1 cellular context compared by ENCODE assay signal in the genomic region with DNA sequence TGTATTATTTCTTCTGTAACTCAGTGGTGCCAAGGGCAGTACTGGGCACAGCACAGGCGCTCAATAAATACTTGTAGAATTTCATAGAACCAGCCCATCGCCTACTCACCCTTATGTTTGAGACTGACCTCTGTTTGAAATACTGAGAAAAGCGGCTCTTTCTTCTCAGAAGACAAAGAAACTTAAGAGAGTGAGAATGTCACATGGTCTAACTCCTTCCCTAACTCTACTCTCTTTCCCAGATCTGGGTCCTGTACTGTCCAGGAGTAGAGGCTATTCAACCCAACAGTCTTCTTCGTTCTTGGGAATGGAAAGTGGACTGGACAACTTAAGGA.
TF ChIP-seq lines count a peak whose summit lies in the region.

No MANE protein-coding gene starts in this region.

TF ChIP-seq in K562, 482 proteins besides CTCF, POLR2A, EP300 and RAD21:
- TF ChIP-seq NFE2L1 (tag; IDR thresholded peaks at IDR 0.05; ENCODE audit: borderline replicate concordance, low read depth) (no peak), NFIX (CRISPR knock-in tag; IDR thresholded peaks at IDR 0.05; ENCODE audit: low read depth) (no peak), SMC3 (conservative IDR thresholded peaks at IDR 0.05; ENCODE audit: insufficient read depth, low read depth, low read length) (no peak), BHLHE40 (IDR thresholded peaks at IDR 0.05; ENCODE audit: low read length) (no peak), MTA2 (IDR thresholded peaks at IDR 0.05; ENCODE audit: low read depth) (no peak), DIDO1 (tag; IDR thresholded peaks at IDR 0.05; ENCODE audit: low read depth) (no peak), EGR1 (conservative IDR thresholded peaks at IDR 0.05) (no peak), PCBP1 (IDR thresholded peaks at IDR 0.05; ENCODE audit: low read depth, low read length, poor library complexity, severe bottlenecking) (no peak), ADNP (tag; IDR thresholded peaks at IDR 0.05) (no peak), ZC3H11A (IDR thresholded peaks at IDR 0.05; ENCODE audit: low read depth, low read length) (no peak), SRSF9 (IDR thresholded peaks at IDR 0.05; ENCODE audit: borderline replicate concordance, low read depth, low read length) (no peak)
- TF ChIP-seq, protein P1, sequence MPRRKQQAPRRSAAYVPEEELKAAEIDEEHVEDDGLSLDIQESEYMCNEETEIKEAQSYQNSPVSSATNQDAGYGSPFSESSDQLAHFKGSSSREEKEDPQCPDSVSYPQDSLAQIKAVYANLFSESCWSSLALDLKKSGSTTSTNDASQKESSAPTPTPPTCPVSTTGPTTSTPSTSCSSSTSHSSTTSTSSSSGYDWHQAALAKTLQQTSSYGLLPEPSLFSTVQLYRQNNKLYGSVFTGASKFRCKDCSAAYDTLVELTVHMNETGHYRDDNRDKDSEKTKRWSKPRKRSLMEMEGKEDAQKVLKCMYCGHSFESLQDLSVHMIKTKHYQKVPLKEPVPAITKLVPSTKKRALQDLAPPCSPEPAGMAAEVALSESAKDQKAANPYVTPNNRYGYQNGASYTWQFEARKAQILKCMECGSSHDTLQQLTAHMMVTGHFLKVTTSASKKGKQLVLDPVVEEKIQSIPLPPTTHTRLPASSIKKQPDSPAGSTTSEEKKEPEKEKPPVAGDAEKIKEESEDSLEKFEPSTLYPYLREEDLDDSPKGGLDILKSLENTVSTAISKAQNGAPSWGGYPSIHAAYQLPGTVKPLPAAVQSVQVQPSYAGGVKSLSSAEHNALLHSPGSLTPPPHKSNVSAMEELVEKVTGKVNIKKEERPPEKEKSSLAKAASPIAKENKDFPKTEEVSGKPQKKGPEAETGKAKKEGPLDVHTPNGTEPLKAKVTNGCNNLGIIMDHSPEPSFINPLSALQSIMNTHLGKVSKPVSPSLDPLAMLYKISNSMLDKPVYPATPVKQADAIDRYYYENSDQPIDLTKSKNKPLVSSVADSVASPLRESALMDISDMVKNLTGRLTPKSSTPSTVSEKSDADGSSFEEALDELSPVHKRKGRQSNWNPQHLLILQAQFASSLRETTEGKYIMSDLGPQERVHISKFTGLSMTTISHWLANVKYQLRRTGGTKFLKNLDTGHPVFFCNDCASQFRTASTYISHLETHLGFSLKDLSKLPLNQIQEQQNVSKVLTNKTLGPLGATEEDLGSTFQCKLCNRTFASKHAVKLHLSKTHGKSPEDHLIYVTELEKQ (CRISPR knock-in tag; IDR thresholded peaks at IDR 0.05): no peak
- TF ChIP-seq, protein P2, sequence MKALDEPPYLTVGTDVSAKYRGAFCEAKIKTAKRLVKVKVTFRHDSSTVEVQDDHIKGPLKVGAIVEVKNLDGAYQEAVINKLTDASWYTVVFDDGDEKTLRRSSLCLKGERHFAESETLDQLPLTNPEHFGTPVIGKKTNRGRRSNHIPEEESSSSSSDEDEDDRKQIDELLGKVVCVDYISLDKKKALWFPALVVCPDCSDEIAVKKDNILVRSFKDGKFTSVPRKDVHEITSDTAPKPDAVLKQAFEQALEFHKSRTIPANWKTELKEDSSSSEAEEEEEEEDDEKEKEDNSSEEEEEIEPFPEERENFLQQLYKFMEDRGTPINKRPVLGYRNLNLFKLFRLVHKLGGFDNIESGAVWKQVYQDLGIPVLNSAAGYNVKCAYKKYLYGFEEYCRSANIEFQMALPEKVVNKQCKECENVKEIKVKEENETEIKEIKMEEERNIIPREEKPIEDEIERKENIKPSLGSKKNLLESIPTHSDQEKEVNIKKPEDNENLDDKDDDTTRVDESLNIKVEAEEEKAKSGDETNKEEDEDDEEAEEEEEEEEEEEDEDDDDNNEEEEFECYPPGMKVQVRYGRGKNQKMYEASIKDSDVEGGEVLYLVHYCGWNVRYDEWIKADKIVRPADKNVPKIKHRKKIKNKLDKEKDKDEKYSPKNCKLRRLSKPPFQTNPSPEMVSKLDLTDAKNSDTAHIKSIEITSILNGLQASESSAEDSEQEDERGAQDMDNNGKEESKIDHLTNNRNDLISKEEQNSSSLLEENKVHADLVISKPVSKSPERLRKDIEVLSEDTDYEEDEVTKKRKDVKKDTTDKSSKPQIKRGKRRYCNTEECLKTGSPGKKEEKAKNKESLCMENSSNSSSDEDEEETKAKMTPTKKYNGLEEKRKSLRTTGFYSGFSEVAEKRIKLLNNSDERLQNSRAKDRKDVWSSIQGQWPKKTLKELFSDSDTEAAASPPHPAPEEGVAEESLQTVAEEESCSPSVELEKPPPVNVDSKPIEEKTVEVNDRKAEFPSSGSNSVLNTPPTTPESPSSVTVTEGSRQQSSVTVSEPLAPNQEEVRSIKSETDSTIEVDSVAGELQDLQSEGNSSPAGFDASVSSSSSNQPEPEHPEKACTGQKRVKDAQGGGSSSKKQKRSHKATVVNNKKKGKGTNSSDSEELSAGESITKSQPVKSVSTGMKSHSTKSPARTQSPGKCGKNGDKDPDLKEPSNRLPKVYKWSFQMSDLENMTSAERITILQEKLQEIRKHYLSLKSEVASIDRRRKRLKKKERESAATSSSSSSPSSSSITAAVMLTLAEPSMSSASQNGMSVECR (CRISPR knock-in tag; IDR thresholded peaks at IDR 0.05): no peak
- TF ChIP-seq, protein P3, sequence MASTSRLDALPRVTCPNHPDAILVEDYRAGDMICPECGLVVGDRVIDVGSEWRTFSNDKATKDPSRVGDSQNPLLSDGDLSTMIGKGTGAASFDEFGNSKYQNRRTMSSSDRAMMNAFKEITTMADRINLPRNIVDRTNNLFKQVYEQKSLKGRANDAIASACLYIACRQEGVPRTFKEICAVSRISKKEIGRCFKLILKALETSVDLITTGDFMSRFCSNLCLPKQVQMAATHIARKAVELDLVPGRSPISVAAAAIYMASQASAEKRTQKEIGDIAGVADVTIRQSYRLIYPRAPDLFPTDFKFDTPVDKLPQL (IDR thresholded peaks at IDR 0.05; ENCODE audit: extremely low read depth, insufficient read length): no peak
- TF ChIP-seq, protein P4, sequence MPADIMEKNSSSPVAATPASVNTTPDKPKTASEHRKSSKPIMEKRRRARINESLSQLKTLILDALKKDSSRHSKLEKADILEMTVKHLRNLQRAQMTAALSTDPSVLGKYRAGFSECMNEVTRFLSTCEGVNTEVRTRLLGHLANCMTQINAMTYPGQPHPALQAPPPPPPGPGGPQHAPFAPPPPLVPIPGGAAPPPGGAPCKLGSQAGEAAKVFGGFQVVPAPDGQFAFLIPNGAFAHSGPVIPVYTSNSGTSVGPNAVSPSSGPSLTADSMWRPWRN (IDR thresholded peaks at IDR 0.05; ENCODE audit: low read depth): no peak
- TF ChIP-seq, protein P5, sequence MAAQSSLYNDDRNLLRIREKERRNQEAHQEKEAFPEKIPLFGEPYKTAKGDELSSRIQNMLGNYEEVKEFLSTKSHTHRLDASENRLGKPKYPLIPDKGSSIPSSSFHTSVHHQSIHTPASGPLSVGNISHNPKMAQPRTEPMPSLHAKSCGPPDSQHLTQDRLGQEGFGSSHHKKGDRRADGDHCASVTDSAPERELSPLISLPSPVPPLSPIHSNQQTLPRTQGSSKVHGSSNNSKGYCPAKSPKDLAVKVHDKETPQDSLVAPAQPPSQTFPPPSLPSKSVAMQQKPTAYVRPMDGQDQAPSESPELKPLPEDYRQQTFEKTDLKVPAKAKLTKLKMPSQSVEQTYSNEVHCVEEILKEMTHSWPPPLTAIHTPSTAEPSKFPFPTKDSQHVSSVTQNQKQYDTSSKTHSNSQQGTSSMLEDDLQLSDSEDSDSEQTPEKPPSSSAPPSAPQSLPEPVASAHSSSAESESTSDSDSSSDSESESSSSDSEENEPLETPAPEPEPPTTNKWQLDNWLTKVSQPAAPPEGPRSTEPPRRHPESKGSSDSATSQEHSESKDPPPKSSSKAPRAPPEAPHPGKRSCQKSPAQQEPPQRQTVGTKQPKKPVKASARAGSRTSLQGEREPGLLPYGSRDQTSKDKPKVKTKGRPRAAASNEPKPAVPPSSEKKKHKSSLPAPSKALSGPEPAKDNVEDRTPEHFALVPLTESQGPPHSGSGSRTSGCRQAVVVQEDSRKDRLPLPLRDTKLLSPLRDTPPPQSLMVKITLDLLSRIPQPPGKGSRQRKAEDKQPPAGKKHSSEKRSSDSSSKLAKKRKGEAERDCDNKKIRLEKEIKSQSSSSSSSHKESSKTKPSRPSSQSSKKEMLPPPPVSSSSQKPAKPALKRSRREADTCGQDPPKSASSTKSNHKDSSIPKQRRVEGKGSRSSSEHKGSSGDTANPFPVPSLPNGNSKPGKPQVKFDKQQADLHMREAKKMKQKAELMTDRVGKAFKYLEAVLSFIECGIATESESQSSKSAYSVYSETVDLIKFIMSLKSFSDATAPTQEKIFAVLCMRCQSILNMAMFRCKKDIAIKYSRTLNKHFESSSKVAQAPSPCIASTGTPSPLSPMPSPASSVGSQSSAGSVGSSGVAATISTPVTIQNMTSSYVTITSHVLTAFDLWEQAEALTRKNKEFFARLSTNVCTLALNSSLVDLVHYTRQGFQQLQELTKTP (IDR thresholded peaks at IDR 0.05; ENCODE audit: low read depth in 1 of 2, partially characterized antibody in 2 of 2): no peak
